ENCODE assay signal across 1 cellular context in genomic region chr17:75515523-75516254, GRCh38.
TF ChIP-seq lines count a peak whose summit lies in the region.

A gene with protein sequence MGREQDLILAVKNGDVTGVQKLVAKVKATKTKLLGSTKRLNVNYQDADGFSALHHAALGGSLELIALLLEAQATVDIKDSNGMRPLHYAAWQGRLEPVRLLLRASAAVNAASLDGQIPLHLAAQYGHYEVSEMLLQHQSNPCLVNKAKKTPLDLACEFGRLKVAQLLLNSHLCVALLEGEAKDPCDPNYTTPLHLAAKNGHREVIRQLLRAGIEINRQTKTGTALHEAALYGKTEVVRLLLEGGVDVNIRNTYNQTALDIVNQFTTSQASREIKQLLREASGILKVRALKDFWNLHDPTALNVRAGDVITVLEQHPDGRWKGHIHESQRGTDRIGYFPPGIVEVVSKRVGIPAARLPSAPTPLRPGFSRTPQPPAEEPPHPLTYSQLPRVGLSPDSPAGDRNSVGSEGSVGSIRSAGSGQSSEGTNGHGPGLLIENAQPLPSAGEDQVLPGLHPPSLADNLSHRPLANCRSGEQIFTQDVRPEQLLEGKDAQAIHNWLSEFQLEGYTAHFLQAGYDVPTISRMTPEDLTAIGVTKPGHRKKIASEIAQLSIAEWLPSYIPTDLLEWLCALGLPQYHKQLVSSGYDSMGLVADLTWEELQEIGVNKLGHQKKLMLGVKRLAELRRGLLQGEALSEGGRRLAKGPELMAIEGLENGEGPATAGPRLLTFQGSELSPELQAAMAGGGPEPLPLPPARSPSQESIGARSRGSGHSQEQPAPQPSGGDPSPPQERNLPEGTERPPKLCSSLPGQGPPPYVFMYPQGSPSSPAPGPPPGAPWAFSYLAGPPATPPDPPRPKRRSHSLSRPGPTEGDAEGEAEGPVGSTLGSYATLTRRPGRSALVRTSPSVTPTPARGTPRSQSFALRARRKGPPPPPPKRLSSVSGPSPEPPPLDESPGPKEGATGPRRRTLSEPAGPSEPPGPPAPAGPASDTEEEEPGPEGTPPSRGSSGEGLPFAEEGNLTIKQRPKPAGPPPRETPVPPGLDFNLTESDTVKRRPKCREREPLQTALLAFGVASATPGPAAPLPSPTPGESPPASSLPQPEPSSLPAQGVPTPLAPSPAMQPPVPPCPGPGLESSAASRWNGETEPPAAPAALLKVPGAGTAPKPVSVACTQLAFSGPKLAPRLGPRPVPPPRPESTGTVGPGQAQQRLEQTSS (N-terminal part only) (minus strand): TSS chr17:75515537. CDS start chr17:75513804, 1,733 bp downstream.

TF ChIP-seq in WTC11, 78 proteins besides CTCF, POLR2A, EP300 and RAD21 (continued from another document and continues in another):
- TF ChIP-seq GRHL2 (CRISPR knock-in tag; IDR thresholded peaks at IDR 0.05; ENCODE audit: insufficient replicate concordance, severe bottlenecking) (no peak), SOX15 (CRISPR knock-in tag; IDR thresholded peaks at IDR 0.05) (no peak), RELA (CRISPR knock-in tag; IDR thresholded peaks at IDR 0.05; ENCODE audit: borderline replicate concordance) (peak; percentile 87; the same call in 1 of the 2 replicates), SMAD3 (CRISPR knock-in tag; IDR thresholded peaks at IDR 0.05; ENCODE audit: borderline replicate concordance) (peak; percentile 95), KAT7 (CRISPR knock-in tag; IDR thresholded peaks at IDR 0.05; ENCODE audit: borderline replicate concordance) (no peak), TCF7 (CRISPR knock-in tag; IDR thresholded peaks at IDR 0.05; ENCODE audit: low read depth) (0 out of 2 replicates have a peak, but pooled peaks have one; percentile 90), ETV6 (CRISPR knock-in tag; IDR thresholded peaks at IDR 0.05) (peak; percentile 80; the same call in 1 of the 2 replicates), NFATC4 (CRISPR knock-in tag; IDR thresholded peaks at IDR 0.05) (no peak), JAZF1 (CRISPR knock-in tag; IDR thresholded peaks at IDR 0.05) (no peak), ZNF425 (CRISPR knock-in tag; conservative IDR thresholded peaks at IDR 0.05) (no peak), TEAD4 (CRISPR knock-in tag; IDR thresholded peaks at IDR 0.05) (peak; percentile 69; the same call in 1 of the 2 replicates), ZNF219 (CRISPR knock-in tag; IDR thresholded peaks at IDR 0.05; ENCODE audit: borderline replicate concordance) (0 out of 2 replicates have a peak, but pooled peaks have one; percentile 82), OVOL2 (CRISPR knock-in tag; IDR thresholded peaks at IDR 0.05; ENCODE audit: borderline replicate concordance) (no peak), AFF4 (CRISPR knock-in tag; IDR thresholded peaks at IDR 0.05; ENCODE audit: borderline replicate concordance) (no peak), EMX1 (CRISPR knock-in tag; IDR thresholded peaks at IDR 0.05) (no peak), ZNF263 (CRISPR knock-in tag; IDR thresholded peaks at IDR 0.05; ENCODE audit: low read depth) (no peak), ZNF317 (CRISPR knock-in tag; IDR thresholded peaks at IDR 0.05; ENCODE audit: borderline replicate concordance, low read depth) (peak; percentile 37; the same call in 1 of the 2 replicates), IRF2 (CRISPR knock-in tag; IDR thresholded peaks at IDR 0.05; ENCODE audit: borderline replicate concordance, low read depth) (peak; percentile 68; the same call in 1 of the 2 replicates), CBFB (CRISPR knock-in tag; IDR thresholded peaks at IDR 0.05; ENCODE audit: low read depth) (no peak), NR1H2 (CRISPR knock-in tag; IDR thresholded peaks at IDR 0.05) (peak; percentile 82; the same call in 1 of the 2 replicates)
- TF ChIP-seq, protein P1, sequence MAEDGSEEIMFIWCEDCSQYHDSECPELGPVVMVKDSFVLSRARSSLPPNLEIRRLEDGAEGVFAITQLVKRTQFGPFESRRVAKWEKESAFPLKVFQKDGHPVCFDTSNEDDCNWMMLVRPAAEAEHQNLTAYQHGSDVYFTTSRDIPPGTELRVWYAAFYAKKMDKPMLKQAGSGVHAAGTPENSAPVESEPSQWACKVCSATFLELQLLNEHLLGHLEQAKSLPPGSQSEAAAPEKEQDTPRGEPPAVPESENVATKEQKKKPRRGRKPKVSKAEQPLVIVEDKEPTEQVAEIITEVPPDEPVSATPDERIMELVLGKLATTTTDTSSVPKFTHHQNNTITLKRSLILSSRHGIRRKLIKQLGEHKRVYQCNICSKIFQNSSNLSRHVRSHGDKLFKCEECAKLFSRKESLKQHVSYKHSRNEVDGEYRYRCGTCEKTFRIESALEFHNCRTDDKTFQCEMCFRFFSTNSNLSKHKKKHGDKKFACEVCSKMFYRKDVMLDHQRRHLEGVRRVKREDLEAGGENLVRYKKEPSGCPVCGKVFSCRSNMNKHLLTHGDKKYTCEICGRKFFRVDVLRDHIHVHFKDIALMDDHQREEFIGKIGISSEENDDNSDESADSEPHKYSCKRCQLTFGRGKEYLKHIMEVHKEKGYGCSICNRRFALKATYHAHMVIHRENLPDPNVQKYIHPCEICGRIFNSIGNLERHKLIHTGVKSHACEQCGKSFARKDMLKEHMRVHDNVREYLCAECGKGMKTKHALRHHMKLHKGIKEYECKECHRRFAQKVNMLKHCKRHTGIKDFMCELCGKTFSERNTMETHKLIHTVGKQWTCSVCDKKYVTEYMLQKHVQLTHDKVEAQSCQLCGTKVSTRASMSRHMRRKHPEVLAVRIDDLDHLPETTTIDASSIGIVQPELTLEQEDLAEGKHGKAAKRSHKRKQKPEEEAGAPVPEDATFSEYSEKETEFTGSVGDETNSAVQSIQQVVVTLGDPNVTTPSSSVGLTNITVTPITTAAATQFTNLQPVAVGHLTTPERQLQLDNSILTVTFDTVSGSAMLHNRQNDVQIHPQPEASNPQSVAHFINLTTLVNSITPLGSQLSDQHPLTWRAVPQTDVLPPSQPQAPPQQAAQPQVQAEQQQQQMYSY (CRISPR knock-in tag; IDR thresholded peaks at IDR 0.05): peak; percentile 91
- TF ChIP-seq, protein P2, sequence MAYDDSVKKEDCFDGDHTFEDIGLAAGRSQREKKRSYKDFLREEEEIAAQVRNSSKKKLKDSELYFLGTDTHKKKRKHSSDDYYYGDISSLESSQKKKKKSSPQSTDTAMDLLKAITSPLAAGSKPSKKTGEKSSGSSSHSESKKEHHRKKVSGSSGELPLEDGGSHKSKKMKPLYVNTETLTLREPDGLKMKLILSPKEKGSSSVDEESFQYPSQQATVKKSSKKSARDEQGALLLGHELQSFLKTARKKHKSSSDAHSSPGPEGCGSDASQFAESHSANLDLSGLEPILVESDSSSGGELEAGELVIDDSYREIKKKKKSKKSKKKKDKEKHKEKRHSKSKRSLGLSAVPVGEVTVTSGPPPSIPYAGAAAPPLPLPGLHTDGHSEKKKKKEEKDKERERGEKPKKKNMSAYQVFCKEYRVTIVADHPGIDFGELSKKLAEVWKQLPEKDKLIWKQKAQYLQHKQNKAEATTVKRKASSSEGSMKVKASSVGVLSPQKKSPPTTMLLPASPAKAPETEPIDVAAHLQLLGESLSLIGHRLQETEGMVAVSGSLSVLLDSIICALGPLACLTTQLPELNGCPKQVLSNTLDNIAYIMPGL (CRISPR knock-in tag; IDR thresholded peaks at IDR 0.05): peak; percentile 99
- TF ChIP-seq, protein P3, sequence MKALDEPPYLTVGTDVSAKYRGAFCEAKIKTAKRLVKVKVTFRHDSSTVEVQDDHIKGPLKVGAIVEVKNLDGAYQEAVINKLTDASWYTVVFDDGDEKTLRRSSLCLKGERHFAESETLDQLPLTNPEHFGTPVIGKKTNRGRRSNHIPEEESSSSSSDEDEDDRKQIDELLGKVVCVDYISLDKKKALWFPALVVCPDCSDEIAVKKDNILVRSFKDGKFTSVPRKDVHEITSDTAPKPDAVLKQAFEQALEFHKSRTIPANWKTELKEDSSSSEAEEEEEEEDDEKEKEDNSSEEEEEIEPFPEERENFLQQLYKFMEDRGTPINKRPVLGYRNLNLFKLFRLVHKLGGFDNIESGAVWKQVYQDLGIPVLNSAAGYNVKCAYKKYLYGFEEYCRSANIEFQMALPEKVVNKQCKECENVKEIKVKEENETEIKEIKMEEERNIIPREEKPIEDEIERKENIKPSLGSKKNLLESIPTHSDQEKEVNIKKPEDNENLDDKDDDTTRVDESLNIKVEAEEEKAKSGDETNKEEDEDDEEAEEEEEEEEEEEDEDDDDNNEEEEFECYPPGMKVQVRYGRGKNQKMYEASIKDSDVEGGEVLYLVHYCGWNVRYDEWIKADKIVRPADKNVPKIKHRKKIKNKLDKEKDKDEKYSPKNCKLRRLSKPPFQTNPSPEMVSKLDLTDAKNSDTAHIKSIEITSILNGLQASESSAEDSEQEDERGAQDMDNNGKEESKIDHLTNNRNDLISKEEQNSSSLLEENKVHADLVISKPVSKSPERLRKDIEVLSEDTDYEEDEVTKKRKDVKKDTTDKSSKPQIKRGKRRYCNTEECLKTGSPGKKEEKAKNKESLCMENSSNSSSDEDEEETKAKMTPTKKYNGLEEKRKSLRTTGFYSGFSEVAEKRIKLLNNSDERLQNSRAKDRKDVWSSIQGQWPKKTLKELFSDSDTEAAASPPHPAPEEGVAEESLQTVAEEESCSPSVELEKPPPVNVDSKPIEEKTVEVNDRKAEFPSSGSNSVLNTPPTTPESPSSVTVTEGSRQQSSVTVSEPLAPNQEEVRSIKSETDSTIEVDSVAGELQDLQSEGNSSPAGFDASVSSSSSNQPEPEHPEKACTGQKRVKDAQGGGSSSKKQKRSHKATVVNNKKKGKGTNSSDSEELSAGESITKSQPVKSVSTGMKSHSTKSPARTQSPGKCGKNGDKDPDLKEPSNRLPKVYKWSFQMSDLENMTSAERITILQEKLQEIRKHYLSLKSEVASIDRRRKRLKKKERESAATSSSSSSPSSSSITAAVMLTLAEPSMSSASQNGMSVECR (CRISPR knock-in tag; IDR thresholded peaks at IDR 0.05; ENCODE audit: borderline replicate concordance): peak; percentile 98
- TF ChIP-seq, protein P4, sequence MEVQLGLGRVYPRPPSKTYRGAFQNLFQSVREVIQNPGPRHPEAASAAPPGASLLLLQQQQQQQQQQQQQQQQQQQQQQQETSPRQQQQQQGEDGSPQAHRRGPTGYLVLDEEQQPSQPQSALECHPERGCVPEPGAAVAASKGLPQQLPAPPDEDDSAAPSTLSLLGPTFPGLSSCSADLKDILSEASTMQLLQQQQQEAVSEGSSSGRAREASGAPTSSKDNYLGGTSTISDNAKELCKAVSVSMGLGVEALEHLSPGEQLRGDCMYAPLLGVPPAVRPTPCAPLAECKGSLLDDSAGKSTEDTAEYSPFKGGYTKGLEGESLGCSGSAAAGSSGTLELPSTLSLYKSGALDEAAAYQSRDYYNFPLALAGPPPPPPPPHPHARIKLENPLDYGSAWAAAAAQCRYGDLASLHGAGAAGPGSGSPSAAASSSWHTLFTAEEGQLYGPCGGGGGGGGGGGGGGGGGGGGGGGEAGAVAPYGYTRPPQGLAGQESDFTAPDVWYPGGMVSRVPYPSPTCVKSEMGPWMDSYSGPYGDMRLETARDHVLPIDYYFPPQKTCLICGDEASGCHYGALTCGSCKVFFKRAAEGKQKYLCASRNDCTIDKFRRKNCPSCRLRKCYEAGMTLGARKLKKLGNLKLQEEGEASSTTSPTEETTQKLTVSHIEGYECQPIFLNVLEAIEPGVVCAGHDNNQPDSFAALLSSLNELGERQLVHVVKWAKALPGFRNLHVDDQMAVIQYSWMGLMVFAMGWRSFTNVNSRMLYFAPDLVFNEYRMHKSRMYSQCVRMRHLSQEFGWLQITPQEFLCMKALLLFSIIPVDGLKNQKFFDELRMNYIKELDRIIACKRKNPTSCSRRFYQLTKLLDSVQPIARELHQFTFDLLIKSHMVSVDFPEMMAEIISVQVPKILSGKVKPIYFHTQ (CRISPR knock-in tag; IDR thresholded peaks at IDR 0.05): no peak
- TF ChIP-seq, protein P5, sequence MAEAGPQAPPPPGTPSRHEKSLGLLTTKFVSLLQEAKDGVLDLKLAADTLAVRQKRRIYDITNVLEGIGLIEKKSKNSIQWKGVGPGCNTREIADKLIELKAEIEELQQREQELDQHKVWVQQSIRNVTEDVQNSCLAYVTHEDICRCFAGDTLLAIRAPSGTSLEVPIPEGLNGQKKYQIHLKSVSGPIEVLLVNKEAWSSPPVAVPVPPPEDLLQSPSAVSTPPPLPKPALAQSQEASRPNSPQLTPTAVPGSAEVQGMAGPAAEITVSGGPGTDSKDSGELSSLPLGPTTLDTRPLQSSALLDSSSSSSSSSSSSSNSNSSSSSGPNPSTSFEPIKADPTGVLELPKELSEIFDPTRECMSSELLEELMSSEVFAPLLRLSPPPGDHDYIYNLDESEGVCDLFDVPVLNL (CRISPR knock-in tag; IDR thresholded peaks at IDR 0.05; ENCODE audit: borderline replicate concordance, low read depth): peak; percentile 41; the same call in 1 of the 2 replicates
- TF ChIP-seq, protein P6, sequence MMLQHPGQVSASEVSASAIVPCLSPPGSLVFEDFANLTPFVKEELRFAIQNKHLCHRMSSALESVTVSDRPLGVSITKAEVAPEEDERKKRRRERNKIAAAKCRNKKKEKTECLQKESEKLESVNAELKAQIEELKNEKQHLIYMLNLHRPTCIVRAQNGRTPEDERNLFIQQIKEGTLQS (CRISPR knock-in tag; conservative IDR thresholded peaks at IDR 0.05): peak; percentile 72; the same call in 1 of the 2 replicates
